In genomic region chr11:62860835-62861563, GRCh38 we compare ENCODE assay signal across 16 cellular contexts. TPM values are rescaled to one million over a fixed set of nuclear protein-coding genes. Genes with fewer than 3 reads are reported as not detected.
DNase-seq lines count a peak whose midpoint lies in the region; ATAC-seq, FAIRE-seq and TF ChIP-seq lines count a peak whose summit lies in the region.
"Had no signal": no experiment of that assay in that cellular context is flagged by ENCODE, and none has a peak within 500 bp of the region (broad histone marks: within the 10 kb centered on the region; RNA-seq: fewer than 3 reads in every experiment).

No MANE protein-coding gene starts in this region.

- intact Hi-C loops in kidney (cut with DNase I): loop anchor here (10.0 kb wide), 1 partner anchor 76 kb away; the partner anchor contains the start of gene TMEM179B

- no peaks in the 10 kb centered on the region for H3K27me3 ChIP-seq in OCI-LY3 (ENCODE audit: low read depth, low read length)
- H3K27me3 ChIP-seq: brain microvascular endothelial cell, upper lobe of right lung had no signal

- H3K4me3 ChIP-seq in OCI-LY3 (ENCODE audit: low read length) (no peak overlapping the region), kidney (ENCODE audit: low read length in 2 of 2) (no peak overlapping the region)
- H3K4me3 ChIP-seq: upper lobe of right lung had no signal

- TF ChIP-seq CTCF in OCI-LY3 (IDR thresholded peaks at IDR 0.05; ENCODE audit: low read depth, low read length): no peak
- TF ChIP-seq CTCF in kidney (IDR thresholded peaks at IDR 0.05; ENCODE audit: borderline replicate concordance, extremely low read depth, insufficient read depth): no peak

- DNase-seq in DMS 273 (lab: John Stamatoyannopoulos, UW; ENCODE audit: unreplicated experiment) (peak; percentile 45), DMS 273 treated with DMSO at 0.1 percent for 48 hours (lab: John Stamatoyannopoulos, UW) (no peak), kidney (peak; percentile 28)
- DNase-seq: 8988T; activated CD8-positive, alpha-beta memory T cell treated with anti-CD3 and anti-CD28 coated beads for 24 hours; brain microvascular endothelial cell; GDM1; NCI-H2029 treated with DMSO at 0.1 percent for 48 hours; upper lobe of right lung had no signal

- H3K9me3 ChIP-seq in OCI-LY3 (ENCODE audit: insufficient read depth, low read length): no peaks in the 10 kb centered on the region
- H3K9me3 ChIP-seq in kidney (ENCODE audit: control insufficient read depth in 1 of 2, low read length in 2 of 2): no peaks in the 10 kb centered on the region
- H3K9me3 ChIP-seq: upper lobe of right lung had no signal

- H4K20me1 ChIP-seq in OCI-LY3 (ENCODE audit: insufficient read depth, low read length): peaks cover 30% of the 10 kb centered on the region

- H3K36me3 ChIP-seq in OCI-LY3 (replicated peaks; ENCODE audit: low read depth, low read length) (peaks cover 34% of the 10 kb centered on the region), kidney (ENCODE audit: control insufficient read depth in 1 of 2, insufficient read depth in 2 of 2, low read length in 2 of 2) (no peaks in the 10 kb centered on the region)
- H3K36me3 ChIP-seq: brain microvascular endothelial cell, upper lobe of right lung had no signal

- ATAC-seq in HG02623 (IDR thresholded peaks at IDR 0.05; ENCODE audit: unreplicated experiment) (no peak), GM21737 (IDR thresholded peaks at IDR 0.05; ENCODE audit: unreplicated experiment) (no peak)
- ATAC-seq: Right ventricle myocardium inferior, upper lobe of right lung had no signal

- no peak for FAIRE-seq in kidney (lab: Jason Lieb, UNC)
- FAIRE-seq: keratinocyte had no signal

- no peak overlapping the region for H2AFZ ChIP-seq in OCI-LY3 (ENCODE audit: low read depth, low read length)

- peaks cover 100% of the 10 kb centered on the region for H3K79me2 ChIP-seq in OCI-LY3 (ENCODE audit: low read length)

- peak overlapping the region; percentile 20; the same call in 1 of the 2 replicates for H3K4me2 ChIP-seq in OCI-LY3 (ENCODE audit: low read length)

- H3K9ac ChIP-seq in OCI-LY3 (ENCODE audit: low read length) (no peak overlapping the region), kidney (ENCODE audit: low read length in 2 of 2) (no peak overlapping the region)

- H3K4me1 ChIP-seq in OCI-LY3 (ENCODE audit: low read length) (peaks cover 47% of the 10 kb centered on the region), kidney (ENCODE audit: control insufficient read depth in 1 of 2, insufficient read depth in 1 of 2, low read depth in 1 of 2, low read length in 2 of 2) (peaks cover 3 to 6% of the 10 kb centered on the region in 2 donors)

- H3K27ac ChIP-seq in OCI-LY3 (ENCODE audit: low read length): peak overlapping the region; percentile 42
- H3K27ac ChIP-seq in kidney (ENCODE audit: low read depth in 2 of 2, low read length in 2 of 2): no peak overlapping the region
- H3K27ac ChIP-seq: brain microvascular endothelial cell, upper lobe of right lung had no signal

RNA-seq across cellular contexts. Expression of gene SLC3A2, which starts 19.7 kb away (rescaled TPM):
- total RNA-seq in kidney: 203 TPM
- 299 TPM for polyA plus RNA-seq in kidney (ENCODE audit: insufficient read depth, low read depth, low replicate concordance)

RNA-seq across cellular contexts. Expression of gene WDR74, which starts 21.6 kb away (rescaled TPM):
- 48.9 TPM for total RNA-seq in kidney
- polyA plus RNA-seq in kidney (ENCODE audit: insufficient read depth, low read depth, low replicate concordance): 38.5 TPM

RNA-seq across cellular contexts. Expression of gene TEX54, which starts 28.4 kb away (rescaled TPM):
- not detected for total RNA-seq in kidney
- polyA plus RNA-seq in kidney (ENCODE audit: insufficient read depth, low read depth, low replicate concordance): not detected
- total RNA-seq: osteoblast, Right ventricle myocardium inferior, upper lobe of right lung had no signal
- polyA plus RNA-seq: esophagus, keratinocyte had no signal

RNA-seq across cellular contexts. Expression of gene STX5, which starts 29.1 kb away (rescaled TPM):
- 39.6 TPM for total RNA-seq in kidney
- polyA plus RNA-seq in kidney (ENCODE audit: insufficient read depth, low read depth, low replicate concordance): 44.6 TPM

RNA-seq across cellular contexts. Expression of gene NXF1, which starts 55.8 kb away (rescaled TPM):
- total RNA-seq in kidney: 83.8 TPM
- polyA plus RNA-seq in kidney (ENCODE audit: insufficient read depth, low read depth, low replicate concordance): 70.7 TPM
